16 cellular contexts compared by ENCODE assay signal in genomic region chr1:105865546-105865945, GRCh38.
"Had no signal": no experiment of that assay in that cellular context is flagged by ENCODE, and none has a peak within 500 bp of the region (broad histone marks: within the 10 kb centered on the region; RNA-seq: fewer than 3 reads in every experiment).

No MANE protein-coding gene starts in this region.

- H3K4me3 ChIP-seq: cardiac muscle cell, colonic mucosa, gastrocnemius medialis, ovary, thyroid gland, uterus had no signal

- DNase-seq: activated CD4-positive, alpha-beta memory T cell treated with anti-CD3 and anti-CD28 coated beads for 36 hours; activated CD8-positive, alpha-beta memory T cell treated with anti-CD3 and anti-CD28 coated beads, Interleukin-2, amount 50 U/mL, for 4 hours; activated gamma-delta T cell treated with Interleukin-2 at 50 U/mL for 16 hours; activated naive CD8-positive, alpha-beta T cell treated with anti-CD3 and anti-CD28 coated beads for 36 hours; activated T-cell treated with anti-CD3 and anti-CD28 coated beads, Interleukin-2, amount 50 U/mL, for 72 hours; aorta; colonic mucosa; effector CD4-positive, alpha-beta T cell; gastrocnemius medialis; ovary; retina; thyroid gland; uterus had no signal

- H3K4me1 ChIP-seq: colonic mucosa, gastrocnemius medialis, thyroid gland, uterus had no signal

- H3K27me3 Mint-ChIP-seq: activated CD4-positive, alpha-beta memory T cell treated with anti-CD3 and anti-CD28 coated beads for 36 hours; activated naive CD8-positive, alpha-beta T cell treated with anti-CD3 and anti-CD28 coated beads for 36 hours had no signal

- H3K36me3 Mint-ChIP-seq: activated CD4-positive, alpha-beta memory T cell treated with anti-CD3 and anti-CD28 coated beads for 36 hours; activated naive CD8-positive, alpha-beta T cell treated with anti-CD3 and anti-CD28 coated beads for 36 hours had no signal

- ATAC-seq: activated T-cell treated with anti-CD3 and anti-CD28 coated beads, Interleukin-2, amount 50 U/mL, for 72 hours; gastrocnemius medialis had no signal

- H3K27ac Mint-ChIP-seq: activated CD4-positive, alpha-beta memory T cell treated with anti-CD3 and anti-CD28 coated beads for 36 hours; activated T-cell treated with anti-CD3 and anti-CD28 coated beads, Interleukin-2, amount 50 U/mL, for 72 hours had no signal

- FAIRE-seq: endothelial cell of umbilical vein, keratinocyte had no signal

- H3K4me1 Mint-ChIP-seq: activated naive CD8-positive, alpha-beta T cell treated with anti-CD3 and anti-CD28 coated beads for 36 hours had no signal

- H3K36me3 ChIP-seq: cardiac muscle cell, colonic mucosa, gastrocnemius medialis, ovary, thyroid gland, uterus had no signal

- H3K27ac ChIP-seq: cardiac muscle cell, colonic mucosa, gastrocnemius medialis, ovary, thyroid gland, uterus had no signal

- H3K27me3 ChIP-seq: cardiac muscle cell, colonic mucosa, gastrocnemius medialis, ovary, thyroid gland, uterus had no signal

- H3K4me3 Mint-ChIP-seq: activated CD4-positive, alpha-beta memory T cell treated with anti-CD3 and anti-CD28 coated beads for 36 hours; activated naive CD8-positive, alpha-beta T cell treated with anti-CD3 and anti-CD28 coated beads for 36 hours; activated T-cell treated with anti-CD3 and anti-CD28 coated beads, Interleukin-2, amount 50 U/mL, for 72 hours had no signal

- H3K9me3 ChIP-seq: colonic mucosa, gastrocnemius medialis, ovary, thyroid gland, uterus had no signal
